In genomic region chr1:51534447-51534846, GRCh38 we compare ENCODE assay signal across 9 cellular contexts. TPM values are rescaled to one million over a fixed set of nuclear protein-coding genes. Genes with fewer than 3 reads are reported as not detected.
DNase-seq lines count a peak whose midpoint lies in the region; ATAC-seq and TF ChIP-seq lines count a peak whose summit lies in the region.
"Had no signal": no experiment of that assay in that cellular context is flagged by ENCODE, and none has a peak within 500 bp of the region (broad histone marks: within the 10 kb centered on the region; RNA-seq: fewer than 3 reads in every experiment).

No MANE protein-coding gene starts in this region.

- H3K23ac ChIP-seq in IMR-90 (ENCODE audit: low read depth, low read length) = no peak overlapping the region

- peak overlapping the region; percentile 7; the same call in 1 of the 2 replicates for H2AK5ac ChIP-seq in IMR-90 (ENCODE audit: low read depth, low read length)

- H3K9me1 ChIP-seq in IMR-90 (ENCODE audit: insufficient read depth, low read length) = no peaks in the 10 kb centered on the region

- no peaks in the 10 kb centered on the region for H4K20me1 ChIP-seq in IMR-90 (ENCODE audit: insufficient read depth, low read length)

- dilution Hi-C loops in IMR-90 (cut with HindIII; ENCODE audit: low sequenced_read_pairs, unreplicated experiment) = no loop called here

- no peak overlapping the region for H3K4me3 Mint-ChIP-seq in activated CD4-positive, alpha-beta memory T cell treated with anti-CD3 and anti-CD28 coated beads for 36 hours
- no peak overlapping the region for H3K4me3 Mint-ChIP-seq in activated CD4-positive, alpha-beta memory T cell treated with anti-CD3 and anti-CD28 coated beads, Interleukin-2, amount 10 ng/mL, durations not matched to agents 7 days and 5 days

- peaks cover 12% of the 10 kb centered on the region for H3K4me1 Mint-ChIP-seq in activated CD4-positive, alpha-beta memory T cell treated with anti-CD3 and anti-CD28 coated beads for 36 hours (ENCODE audit: low read depth)
- peaks cover 13% of the 10 kb centered on the region for H3K4me1 Mint-ChIP-seq in activated CD4-positive, alpha-beta memory T cell treated with anti-CD3 and anti-CD28 coated beads, Interleukin-2, amount 10 ng/mL, durations not matched to agents 7 days and 5 days

- no peak overlapping the region for H2BK15ac ChIP-seq in IMR-90 (ENCODE audit: low read depth, low read length)

- H2AK9ac ChIP-seq in IMR-90 (replicated peaks; ENCODE audit: low read depth, low read length, poor library complexity) = no peak overlapping the region

- intact Hi-C loops in activated CD4-positive, alpha-beta memory T cell treated with anti-CD3 and anti-CD28 coated beads for 36 hours (cut with micrococcal nuclease) = loop anchor here (2.0 to 10.0 kb wide), 2 partner anchors 16 to 200 kb away; partner anchors contain the start of genes EPS15 and TTC39A
- intact Hi-C loops in IMR-90 (cut with micrococcal nuclease) (loop anchor here (2.0 kb wide), 1 partner anchor 344 kb away; no protein-coding TSS in a partner anchor), spleen (cut with DNase I; ENCODE audit: low total_unique reads) (no loop called here)

- H2BK20ac ChIP-seq in IMR-90 (ENCODE audit: low read depth, low read length) = no peak overlapping the region

- H4K8ac ChIP-seq in IMR-90 (ENCODE audit: low read depth in 2 of 2, low read length in 2 of 2) = no peak overlapping the region

- H2BK5ac ChIP-seq in IMR-90 (ENCODE audit: low read depth, low read length, poor library complexity, severe bottlenecking) = no peak overlapping the region

- H2AFZ ChIP-seq in IMR-90 (replicated peaks; ENCODE audit: low read length, poor library complexity) = no peak overlapping the region

- no peak overlapping the region for H3K27ac Mint-ChIP-seq in activated CD4-positive, alpha-beta memory T cell treated with anti-CD3 and anti-CD28 coated beads for 36 hours
- H3K27ac Mint-ChIP-seq in activated CD4-positive, alpha-beta memory T cell treated with anti-CD3 and anti-CD28 coated beads, Interleukin-2, amount 10 ng/mL, durations not matched to agents 7 days and 5 days = no peak overlapping the region

- POLR2A ChIA-PET in activated CD4-positive, alpha-beta memory T cell treated with anti-CD3 and anti-CD28 coated beads for 36 hours (lab: Charles Lee) = no interaction called here
- POLR2A ChIA-PET in activated CD4-positive, alpha-beta memory T cell treated with anti-CD3 and anti-CD28 coated beads, Interleukin-2, amount 10 ng/mL, durations not matched to agents 7 days and 5 days (lab: Charles Lee) = interaction anchor here (1.1 kb wide), 1 partner anchor 15 kb away, joined by 5 read pairs; the partner anchor contains the start of gene EPS15
- POLR2A ChIA-PET in IMR-90 (lab: Charles Lee; ENCODE audit: unreplicated experiment) (no interaction called here), GM10248 (lab: Yijun Ruan, JAX) (no interaction called here)

- CTCF ChIA-PET in activated CD4-positive, alpha-beta memory T cell treated with anti-CD3 and anti-CD28 coated beads for 36 hours (lab: Charles Lee) = interaction anchor here (0.7 to 2.8 kb wide), 7 partner anchors 15 to 240 kb away, joined by 3 to 9 read pairs (median 5); partner anchors contain the start of gene EPS15
- CTCF ChIA-PET in activated CD4-positive, alpha-beta memory T cell treated with anti-CD3 and anti-CD28 coated beads, Interleukin-2, amount 10 ng/mL, durations not matched to agents 7 days and 5 days (lab: Charles Lee) = interaction anchor here (1.1 to 1.2 kb wide), 2 partner anchors 10 to 13 kb away, joined by 3 read pairs; no protein-coding TSS in a partner anchor
- CTCF ChIA-PET in IMR-90 (lab: Yijun Ruan, JAX) = interaction anchor here (1.0 kb wide), 1 partner anchor 35 kb away, joined by 3 read pairs; no protein-coding TSS in a partner anchor
- CTCF ChIA-PET in GM10248 (lab: Yijun Ruan, JAX) = interaction anchor here (1.0 to 3.6 kb wide), 6 partner anchors 11 to 235 kb away, joined by 3 to 22 read pairs (median 8); partner anchors contain the start of gene EPS15

- H4K91ac ChIP-seq in IMR-90 (ENCODE audit: insufficient read depth, low read depth, low read length) = no peak overlapping the region

- TF ChIP-seq RAD21 in IMR-90 (IDR thresholded peaks at IDR 0.05; ENCODE audit: low read length) = no peak

- no peak overlapping the region for H3K18ac ChIP-seq in IMR-90 (ENCODE audit: low read depth, low read length)

- no peak overlapping the region for H3K27ac ChIP-seq in IMR-90 (ENCODE audit: insufficient read depth, low read length)
- peak overlapping the region; percentile 93 for H3K27ac ChIP-seq in caudate nucleus (ENCODE audit: low read depth, low read length)
- peak overlapping the region in 5 of 8 donors; percentile 21 to 41 (median 40) for H3K27ac ChIP-seq in spleen

- H3K9ac ChIP-seq in IMR-90 (ENCODE audit: low read depth, low read length) = no peak overlapping the region

- BruUV-seq in IMR-90 (replicated peaks; lab: Mats Ljungman, UMichigan) = no TSS peak

- no peaks in the 10 kb centered on the region for H3K4me1 ChIP-seq in IMR-90 (ENCODE audit: control insufficient read depth, insufficient read depth, low read length)
- H3K4me1 ChIP-seq in spleen = peaks cover 0 to 17% (median 13%) of the 10 kb centered on the region in 6 donors

- no peaks in the 10 kb centered on the region for H3K9me3 Mint-ChIP-seq in activated CD4-positive, alpha-beta memory T cell treated with anti-CD3 and anti-CD28 coated beads for 36 hours
- H3K9me3 Mint-ChIP-seq in activated CD4-positive, alpha-beta memory T cell treated with anti-CD3 and anti-CD28 coated beads, Interleukin-2, amount 10 ng/mL, durations not matched to agents 7 days and 5 days = no peaks in the 10 kb centered on the region

- H3K36me3 ChIP-seq in IMR-90 (ENCODE audit: control insufficient read depth, insufficient read depth, low read length) = no peaks in the 10 kb centered on the region
- no peaks in the 10 kb centered on the region for H3K36me3 ChIP-seq in spleen

- no peak for TF ChIP-seq POLR2A in IMR-90 (IDR thresholded peaks at IDR 0.05; ENCODE audit: low read depth, low read length)
- no peak for TF ChIP-seq POLR2A in spleen (IDR thresholded peaks at IDR 0.05)

- H3K9me3 ChIP-seq in IMR-90 (ENCODE audit: control insufficient read depth, insufficient read depth, low read length) (no peaks in the 10 kb centered on the region), spleen (no peaks in the 10 kb centered on the region)

- peak; percentile 34 for DNase-seq in activated CD4-positive, alpha-beta memory T cell treated with anti-CD3 and anti-CD28 coated beads for 36 hours
- DNase-seq in activated CD4-positive, alpha-beta memory T cell treated with anti-CD3 and anti-CD28 coated beads, Interleukin-2, amount 10 ng/mL, durations not matched to agents 7 days and 5 days = no peak
- no peak for DNase-seq in IMR-90
- DNase-seq in caudate nucleus (lab: John Stamatoyannopoulos, UW) = peak in 2 of 61 donors; percentile 1 to 9
- DNase-seq in spleen = no peak
- no peak for DNase-seq in GM10248 (ENCODE audit: extremely low spot score)
- no peak for DNase-seq in NCI-H526 (lab: John Stamatoyannopoulos, UW)
- DNase-seq in NCI-H2107 treated with DMSO at 0.1 percent for 48 hours (lab: John Stamatoyannopoulos, UW; ENCODE audit: unreplicated experiment) = no peak
- DNase-seq: NCI-H1092 had no signal

- no peaks in the 10 kb centered on the region for H3K36me3 Mint-ChIP-seq in activated CD4-positive, alpha-beta memory T cell treated with anti-CD3 and anti-CD28 coated beads for 36 hours
- H3K36me3 Mint-ChIP-seq in activated CD4-positive, alpha-beta memory T cell treated with anti-CD3 and anti-CD28 coated beads, Interleukin-2, amount 10 ng/mL, durations not matched to agents 7 days and 5 days (ENCODE audit: low read depth) = no peaks in the 10 kb centered on the region

- H3K27me3 ChIP-seq in IMR-90 (ENCODE audit: control insufficient read depth, insufficient read depth, low read length) (no peaks in the 10 kb centered on the region), spleen (replicated peaks in 1 of 7) (no peaks in the 10 kb centered on the region)

- TF ChIP-seq CTCF in IMR-90 (conservative IDR thresholded peaks at IDR 0.05; ENCODE audit: low read depth, low read length) (no peak), spleen (IDR thresholded peaks at IDR 0.05 in 8 of 11, conservative IDR thresholded peaks at IDR 0.05 in 3 of 11) (no peak), GM10248 (IDR thresholded peaks at IDR 0.05; ENCODE audit: control extremely low read depth, extremely low read depth, low read depth, missing control alignments) (no peak)

- peak overlapping the region; percentile 68; the same call in 1 of the 2 replicates for H4K5ac ChIP-seq in IMR-90 (ENCODE audit: low read depth, low read length)

- 77% methylated on average over 2 of the region's 3 CpGs; no CpG with 5 or more reads in 1 of the 2 experiments for WGBS in IMR-90 (ENCODE audit: extremely low coverage in 2 of 2, insufficient read length in 1 of 2), 2 experiments
- 52 to 72% (median 62%) methylated on average over 3 of the region's 3 CpGs for WGBS in spleen, 5 donors

- no peak overlapping the region for H3K4me2 ChIP-seq in IMR-90 (ENCODE audit: low read depth, low read length)

- no peak for ATAC-seq in IMR-90 (ENCODE audit: low read depth)

- H3K4me3 ChIP-seq in IMR-90 (ENCODE audit: insufficient read depth, low read depth, low read length) (no peak overlapping the region), spleen (no peak overlapping the region)

- no peak overlapping the region for H2BK120ac ChIP-seq in IMR-90 (ENCODE audit: low read depth, low read length)

- H3K27me3 Mint-ChIP-seq in activated CD4-positive, alpha-beta memory T cell treated with anti-CD3 and anti-CD28 coated beads for 36 hours = no peaks in the 10 kb centered on the region
- H3K27me3 Mint-ChIP-seq in activated CD4-positive, alpha-beta memory T cell treated with anti-CD3 and anti-CD28 coated beads, Interleukin-2, amount 10 ng/mL, durations not matched to agents 7 days and 5 days = no peaks in the 10 kb centered on the region

- H3K79me1 ChIP-seq in IMR-90 (ENCODE audit: low read depth in 1 of 2, low read length in 2 of 2) = no peaks in the 10 kb centered on the region

- no peak overlapping the region; the same call in 1 of the 2 replicates for H3K4ac ChIP-seq in IMR-90 (ENCODE audit: low read depth, low read length)

- H3K14ac ChIP-seq in IMR-90 (replicated peaks; ENCODE audit: low read depth, low read length) = no peak overlapping the region

- in situ Hi-C loops in IMR-90 (cut with MboI; ENCODE audit: low sequenced_read_pairs) = no loop called here

- H3K56ac ChIP-seq in IMR-90 (ENCODE audit: extremely low read depth, insufficient read depth, low read length) = no peak overlapping the region

TF ChIP-seq in IMR-90, 13 proteins besides CTCF, POLR2A, EP300 and RAD21 (continues in another document):
- TF ChIP-seq RCOR1 (IDR thresholded peaks at IDR 0.05; ENCODE audit: insufficient replicate concordance, low read length) = no peak

RNA-seq across cellular contexts. Expression of gene EPS15, which starts 15.4 kb away (rescaled TPM):
- total RNA-seq in activated CD4-positive, alpha-beta memory T cell treated with anti-CD3 and anti-CD28 coated beads for 36 hours = 10 to 100 TPM; 69.5 to 69.6 TPM
- total RNA-seq in activated CD4-positive, alpha-beta memory T cell treated with anti-CD3 and anti-CD28 coated beads, Interleukin-2, amount 10 ng/mL, durations not matched to agents 7 days and 5 days = 10 to 100 TPM; 71.8 to 75.0 TPM
- 38.0 and 47.5 TPM in 2 replicates for total RNA-seq in IMR-90 (2012; rRNA removed)
- polyA plus RNA-seq in IMR-90 (2012; rRNA removed) = 13.4 and 17.6 TPM in 2 replicates
- 3.2 and 4.7 TPM in 2 replicates for polyA plus RNA-seq in IMR-90 (2012; cell fraction: cytosol; rRNA removed)
- polyA plus RNA-seq in IMR-90 (2012; cell fraction: nucleus; rRNA removed; ENCODE audit: low replicate concordance) = 1.3 and 17.3 TPM in 2 replicates
- 100 to 1,000 TPM in 6 of 7 donors, 10 to 100 TPM in 1; 94.4 to 142 (median 132) TPM for total RNA-seq in spleen
- 10 to 100 TPM; 24.2 to 31.3 (median 26.3) TPM for polyA plus RNA-seq in spleen
